Comparison of ENCODE assay signal across 1 cellular context in the genomic region with DNA sequence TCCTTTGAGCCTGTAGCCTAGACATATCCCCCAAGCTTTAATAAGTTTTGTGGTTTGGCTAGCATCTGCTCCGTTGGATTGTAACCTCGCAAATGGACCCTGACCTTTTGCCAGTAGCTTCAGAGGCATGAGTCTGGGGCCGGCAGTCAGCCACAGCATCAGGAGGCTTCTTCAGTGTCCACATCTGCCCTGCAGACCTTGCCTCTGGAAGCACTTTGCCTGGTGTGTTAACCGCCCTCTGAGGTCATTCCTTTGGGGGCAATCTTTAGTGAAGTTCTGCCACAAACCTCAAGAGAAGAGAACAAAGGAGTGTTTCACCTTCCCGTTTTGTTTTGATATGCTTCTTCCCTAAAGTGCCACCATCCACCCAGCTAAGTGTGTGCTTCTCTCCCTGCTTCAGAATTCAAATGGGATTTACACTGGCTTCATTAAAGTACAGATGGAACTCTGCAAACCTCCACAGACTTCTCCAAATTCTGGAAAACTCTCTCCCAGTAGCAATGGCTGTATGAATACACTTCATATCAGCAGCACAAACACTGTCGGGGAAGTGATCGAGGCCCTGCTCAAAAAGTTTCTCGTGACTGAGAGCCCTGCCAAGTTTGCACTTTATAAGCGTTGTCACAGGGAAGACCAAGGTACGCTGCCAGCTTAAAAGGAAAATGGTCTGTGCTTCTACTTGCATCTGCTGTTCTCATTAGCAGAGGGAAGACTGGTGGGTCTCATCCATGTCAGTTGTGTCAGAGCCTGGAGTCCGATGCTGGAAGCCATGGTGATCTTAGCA.
TF ChIP-seq lines count a peak whose summit lies in the region.

No MANE protein-coding gene starts in this region.

TF ChIP-seq in GM23338, 12 proteins besides CTCF, POLR2A, EP300 and RAD21 (continued from another document):
- TF ChIP-seq, protein P1, sequence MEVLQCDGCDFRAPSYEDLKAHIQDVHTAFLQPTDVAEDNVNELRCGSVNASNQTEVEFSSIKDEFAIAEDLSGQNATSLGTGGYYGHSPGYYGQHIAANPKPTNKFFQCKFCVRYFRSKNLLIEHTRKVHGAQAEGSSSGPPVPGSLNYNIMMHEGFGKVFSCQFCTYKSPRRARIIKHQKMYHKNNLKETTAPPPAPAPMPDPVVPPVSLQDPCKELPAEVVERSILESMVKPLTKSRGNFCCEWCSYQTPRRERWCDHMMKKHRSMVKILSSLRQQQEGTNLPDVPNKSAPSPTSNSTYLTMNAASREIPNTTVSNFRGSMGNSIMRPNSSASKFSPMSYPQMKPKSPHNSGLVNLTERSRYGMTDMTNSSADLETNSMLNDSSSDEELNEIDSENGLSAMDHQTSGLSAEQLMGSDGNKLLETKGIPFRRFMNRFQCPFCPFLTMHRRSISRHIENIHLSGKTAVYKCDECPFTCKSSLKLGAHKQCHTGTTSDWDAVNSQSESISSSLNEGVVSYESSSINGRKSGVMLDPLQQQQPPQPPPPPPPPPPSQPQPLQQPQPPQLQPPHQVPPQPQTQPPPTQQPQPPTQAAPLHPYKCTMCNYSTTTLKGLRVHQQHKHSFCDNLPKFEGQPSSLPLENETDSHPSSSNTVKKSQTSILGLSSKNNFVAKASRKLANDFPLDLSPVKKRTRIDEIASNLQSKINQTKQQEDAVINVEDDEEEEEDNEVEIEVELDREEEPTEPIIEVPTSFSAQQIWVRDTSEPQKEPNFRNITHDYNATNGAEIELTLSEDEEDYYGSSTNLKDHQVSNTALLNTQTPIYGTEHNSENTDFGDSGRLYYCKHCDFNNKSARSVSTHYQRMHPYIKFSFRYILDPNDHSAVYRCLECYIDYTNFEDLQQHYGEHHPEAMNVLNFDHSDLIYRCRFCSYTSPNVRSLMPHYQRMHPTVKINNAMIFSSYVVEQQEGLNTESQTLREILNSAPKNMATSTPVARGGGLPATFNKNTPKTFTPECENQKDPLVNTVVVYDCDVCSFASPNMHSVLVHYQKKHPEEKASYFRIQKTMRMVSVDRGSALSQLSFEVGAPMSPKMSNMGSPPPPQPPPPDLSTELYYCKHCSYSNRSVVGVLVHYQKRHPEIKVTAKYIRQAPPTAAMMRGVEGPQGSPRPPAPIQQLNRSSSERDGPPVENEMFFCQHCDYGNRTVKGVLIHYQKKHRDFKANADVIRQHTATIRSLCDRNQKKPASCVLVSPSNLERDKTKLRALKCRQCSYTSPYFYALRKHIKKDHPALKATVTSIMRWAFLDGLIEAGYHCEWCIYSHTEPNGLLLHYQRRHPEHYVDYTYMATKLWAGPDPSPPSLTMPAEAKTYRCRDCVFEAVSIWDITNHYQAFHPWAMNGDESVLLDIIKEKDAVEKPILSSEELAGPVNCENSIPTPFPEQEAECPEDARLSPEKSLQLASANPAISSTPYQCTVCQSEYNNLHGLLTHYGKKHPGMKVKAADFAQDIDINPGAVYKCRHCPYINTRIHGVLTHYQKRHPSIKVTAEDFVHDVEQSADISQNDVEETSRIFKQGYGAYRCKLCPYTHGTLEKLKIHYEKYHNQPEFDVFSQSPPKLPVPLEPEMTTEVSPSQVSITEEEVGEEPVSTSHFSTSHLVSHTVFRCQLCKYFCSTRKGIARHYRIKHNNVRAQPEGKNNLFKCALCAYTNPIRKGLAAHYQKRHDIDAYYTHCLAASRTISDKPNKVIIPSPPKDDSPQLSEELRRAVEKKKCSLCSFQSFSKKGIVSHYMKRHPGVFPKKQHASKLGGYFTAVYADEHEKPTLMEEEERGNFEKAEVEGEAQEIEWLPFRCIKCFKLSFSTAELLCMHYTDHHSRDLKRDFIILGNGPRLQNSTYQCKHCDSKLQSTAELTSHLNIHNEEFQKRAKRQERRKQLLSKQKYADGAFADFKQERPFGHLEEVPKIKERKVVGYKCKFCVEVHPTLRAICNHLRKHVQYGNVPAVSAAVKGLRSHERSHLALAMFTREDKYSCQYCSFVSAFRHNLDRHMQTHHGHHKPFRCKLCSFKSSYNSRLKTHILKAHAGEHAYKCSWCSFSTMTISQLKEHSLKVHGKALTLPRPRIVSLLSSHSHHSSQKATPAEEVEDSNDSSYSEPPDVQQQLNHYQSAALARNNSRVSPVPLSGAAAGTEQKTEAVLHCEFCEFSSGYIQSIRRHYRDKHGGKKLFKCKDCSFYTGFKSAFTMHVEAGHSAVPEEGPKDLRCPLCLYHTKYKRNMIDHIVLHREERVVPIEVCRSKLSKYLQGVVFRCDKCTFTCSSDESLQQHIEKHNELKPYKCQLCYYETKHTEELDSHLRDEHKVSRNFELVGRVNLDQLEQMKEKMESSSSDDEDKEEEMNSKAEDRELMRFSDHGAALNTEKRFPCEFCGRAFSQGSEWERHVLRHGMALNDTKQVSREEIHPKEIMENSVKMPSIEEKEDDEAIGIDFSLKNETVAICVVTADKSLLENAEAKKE (CRISPR knock-in tag; IDR thresholded peaks at IDR 0.05), result no peak
- TF ChIP-seq EZH2phosphoT487 (IDR thresholded peaks at IDR 0.05; ENCODE audit: unreplicated experiment) (no peak), EZH2 (IDR thresholded peaks at IDR 0.05; ENCODE audit: low read depth, unreplicated experiment) (no peak), JUNB (IDR thresholded peaks at IDR 0.05; ENCODE audit: unreplicated experiment) (no peak), STAT1 (IDR thresholded peaks at IDR 0.05; ENCODE audit: unreplicated experiment) (no peak), ZNF114 (CRISPR knock-in tag; IDR thresholded peaks at IDR 0.05) (no peak)
- TF ChIP-seq, protein P2, sequence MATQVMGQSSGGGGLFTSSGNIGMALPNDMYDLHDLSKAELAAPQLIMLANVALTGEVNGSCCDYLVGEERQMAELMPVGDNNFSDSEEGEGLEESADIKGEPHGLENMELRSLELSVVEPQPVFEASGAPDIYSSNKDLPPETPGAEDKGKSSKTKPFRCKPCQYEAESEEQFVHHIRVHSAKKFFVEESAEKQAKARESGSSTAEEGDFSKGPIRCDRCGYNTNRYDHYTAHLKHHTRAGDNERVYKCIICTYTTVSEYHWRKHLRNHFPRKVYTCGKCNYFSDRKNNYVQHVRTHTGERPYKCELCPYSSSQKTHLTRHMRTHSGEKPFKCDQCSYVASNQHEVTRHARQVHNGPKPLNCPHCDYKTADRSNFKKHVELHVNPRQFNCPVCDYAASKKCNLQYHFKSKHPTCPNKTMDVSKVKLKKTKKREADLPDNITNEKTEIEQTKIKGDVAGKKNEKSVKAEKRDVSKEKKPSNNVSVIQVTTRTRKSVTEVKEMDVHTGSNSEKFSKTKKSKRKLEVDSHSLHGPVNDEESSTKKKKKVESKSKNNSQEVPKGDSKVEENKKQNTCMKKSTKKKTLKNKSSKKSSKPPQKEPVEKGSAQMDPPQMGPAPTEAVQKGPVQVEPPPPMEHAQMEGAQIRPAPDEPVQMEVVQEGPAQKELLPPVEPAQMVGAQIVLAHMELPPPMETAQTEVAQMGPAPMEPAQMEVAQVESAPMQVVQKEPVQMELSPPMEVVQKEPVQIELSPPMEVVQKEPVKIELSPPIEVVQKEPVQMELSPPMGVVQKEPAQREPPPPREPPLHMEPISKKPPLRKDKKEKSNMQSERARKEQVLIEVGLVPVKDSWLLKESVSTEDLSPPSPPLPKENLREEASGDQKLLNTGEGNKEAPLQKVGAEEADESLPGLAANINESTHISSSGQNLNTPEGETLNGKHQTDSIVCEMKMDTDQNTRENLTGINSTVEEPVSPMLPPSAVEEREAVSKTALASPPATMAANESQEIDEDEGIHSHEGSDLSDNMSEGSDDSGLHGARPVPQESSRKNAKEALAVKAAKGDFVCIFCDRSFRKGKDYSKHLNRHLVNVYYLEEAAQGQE (IDR thresholded peaks at IDR 0.05; ENCODE audit: unreplicated experiment), result no peak
